In the genomic region with DNA sequence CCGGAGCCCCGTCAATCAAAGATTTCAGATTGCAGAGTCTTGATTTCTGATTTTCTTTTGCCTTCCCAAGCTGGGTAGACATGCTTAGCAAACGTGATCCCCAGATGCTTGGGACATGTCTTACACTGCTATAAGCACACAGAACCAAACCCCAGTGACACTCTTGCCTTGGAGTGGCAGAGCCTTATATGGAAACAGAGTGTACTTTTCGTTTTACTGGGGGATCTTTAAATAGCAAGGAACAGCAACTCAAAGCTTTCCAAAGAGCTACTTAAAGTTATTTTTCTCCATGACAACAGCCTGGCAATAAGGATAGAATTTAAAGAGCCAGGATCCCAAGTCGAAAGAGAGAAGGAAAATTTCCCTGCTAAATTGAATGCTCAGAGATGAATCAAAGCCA, we compare ENCODE assay signal across 21 cellular contexts.
A peak's percentile ranks its signal among the peaks of the same experiment; 100 is the strongest.
DNase-seq lines count a peak whose midpoint lies in the region; ATAC-seq, FAIRE-seq and TF ChIP-seq lines count a peak whose summit lies in the region.
"Had no signal": no experiment of that assay in that cellular context is flagged by ENCODE, and none has a peak within 500 bp of the region (broad histone marks: within the 10 kb centered on the region; RNA-seq: fewer than 3 reads in every experiment).

No MANE protein-coding gene starts in this region.

- H3K36me3 Mint-ChIP-seq in activated T-helper 2 cell treated with anti-CD3 and anti-CD28 coated beads, Interferon-gamma antibody, Interleukin-2, Interleukin-4, amounts not matched to agents 10 μg/mL and 5 μg/mL and 100 μg/mL, durations not matched to agents 14 hours and 24 hours and 36 hours (ENCODE audit: low read depth): no peaks in the 10 kb centered on the region

- H3K4me3 Mint-ChIP-seq in activated T-helper 2 cell treated with anti-CD3 and anti-CD28 coated beads, Interferon-gamma antibody, Interleukin-2, Interleukin-4, amounts not matched to agents 10 μg/mL and 5 μg/mL and 100 μg/mL, durations not matched to agents 14 hours and 24 hours and 36 hours (ENCODE audit: low read depth): no peak overlapping the region
- H3K4me3 Mint-ChIP-seq: CD4-positive, alpha-beta T cell had no signal

- intact Hi-C loops in Right ventricle myocardium superior (cut with DNase I) (no loop called here), left cardiac atrium (cut with DNase I) (loop anchor here in 1 of 2 donors (10.0 kb wide), 1 partner anchor 373 kb away; the partner anchor contains the start of gene EGR2), tibial artery (cut with DNase I; ENCODE audit: low total_unique reads) (loop anchor here (10.0 kb wide), 1 partner anchor 373 kb away; the partner anchor contains the start of gene EGR2)
- intact Hi-C loops in activated T-helper 2 cell treated with anti-CD3 and anti-CD28 coated beads, Interferon-gamma antibody, Interleukin-2, Interleukin-4, amounts not matched to agents 10 μg/mL and 5 μg/mL and 100 μg/mL, durations not matched to agents 14 hours and 24 hours and 36 hours (cut with micrococcal nuclease): no loop called here

- H4K20me1 ChIP-seq in keratinocyte (ENCODE audit: control insufficient read depth, extremely low read depth, insufficient read depth, low read length): no peaks in the 10 kb centered on the region

- no peak overlapping the region for H3K4me3 ChIP-seq in keratinocyte (ENCODE audit: control insufficient read depth in 2 of 3, extremely low read depth in 1 of 3, insufficient read depth in 2 of 3, low read depth in 1 of 3, low read length in 3 of 3)
- no peak overlapping the region for H3K4me3 ChIP-seq in tibial artery
- H3K4me3 ChIP-seq: HAP-1, SJCRH30 had no signal

- no peak overlapping the region for H3K9ac ChIP-seq in keratinocyte (ENCODE audit: control insufficient read depth, extremely low read depth, insufficient read depth, low read length)

- H3K4me2 ChIP-seq in keratinocyte (ENCODE audit: control insufficient read depth, extremely low read depth, insufficient read depth, low read depth, low read length): peak overlapping the region; percentile 22

- H3K9me3 Mint-ChIP-seq in activated T-helper 2 cell treated with anti-CD3 and anti-CD28 coated beads, Interferon-gamma antibody, Interleukin-2, Interleukin-4, amounts not matched to agents 10 μg/mL and 5 μg/mL and 100 μg/mL, durations not matched to agents 14 hours and 24 hours and 36 hours: no peaks in the 10 kb centered on the region
- H3K9me3 Mint-ChIP-seq: CD4-positive, alpha-beta T cell had no signal

- no peaks in the 10 kb centered on the region for H3K9me1 ChIP-seq in keratinocyte (ENCODE audit: control insufficient read depth, extremely low read depth, insufficient read depth, low read length)

- no peaks in the 10 kb centered on the region for H3K4me1 ChIP-seq in keratinocyte (ENCODE audit: control insufficient read depth, extremely low read depth, insufficient read depth, low read length)
- peaks cover 0 to 28% (median 12%) of the 10 kb centered on the region in 4 donors for H3K4me1 ChIP-seq in tibial artery
- H3K4me1 ChIP-seq: Caco-2, HAP-1 had no signal

- H3K36me3 ChIP-seq in keratinocyte (ENCODE audit: control insufficient read depth in 2 of 2, extremely low read depth in 1 of 2, insufficient read depth in 2 of 2, low read length in 2 of 2) (no peaks in the 10 kb centered on the region), tibial artery (no peaks in the 10 kb centered on the region)
- H3K36me3 ChIP-seq: HAP-1, SJCRH30 had no signal

- ATAC-seq in Right ventricle myocardium superior (ENCODE audit: poor library complexity) (peak; percentile 46), left cardiac atrium (no peak), HG03159 (IDR thresholded peaks at IDR 0.05; ENCODE audit: unreplicated experiment) (no peak)
- ATAC-seq: PC-3 had no signal

- DNase-seq in Right ventricle myocardium superior (no peak), left cardiac atrium (no peak), keratinocyte (ENCODE audit: low read depth, low spot score) (no peak), putamen (ENCODE audit: low spot score) (peak; percentile 65), tibial artery (no peak), NOMO-1 (lab: John Stamatoyannopoulos, UW; ENCODE audit: unreplicated experiment in 2 of 2) (no peak)
- DNase-seq in activated T-helper 2 cell treated with anti-CD3 and anti-CD28 coated beads, Interferon-gamma antibody, Interleukin-2, Interleukin-4, amounts not matched to agents 10 μg/mL and 5 μg/mL and 100 μg/mL, durations not matched to agents 14 hours and 24 hours and 36 hours (ENCODE audit: low spot score): no peak
- DNase-seq: Caco-2; CD4-positive, alpha-beta T cell; GDM1; IMR-90; NCI-H1092; NCI-H1436 treated with DMSO at 0.1 percent for 48 hours; NCI-H2029 treated with DMSO at 0.1 percent for 48 hours; PC-3; SJCRH30 had no signal

- peaks cover 1% of the 10 kb centered on the region for H3K4me1 Mint-ChIP-seq in activated T-helper 2 cell treated with anti-CD3 and anti-CD28 coated beads, Interferon-gamma antibody, Interleukin-2, Interleukin-4, amounts not matched to agents 10 μg/mL and 5 μg/mL and 100 μg/mL, durations not matched to agents 14 hours and 24 hours and 36 hours (ENCODE audit: low read depth)

- H3K27me3 ChIP-seq in keratinocyte (ENCODE audit: control insufficient read depth, extremely low read depth, insufficient read depth, low read length) (no peaks in the 10 kb centered on the region), tibial artery (no peaks in the 10 kb centered on the region)
- H3K27me3 ChIP-seq: SJCRH30 had no signal

- H3K9me3 ChIP-seq in keratinocyte (ENCODE audit: control insufficient read depth, low read depth, low read length) (no peaks in the 10 kb centered on the region), tibial artery (no peaks in the 10 kb centered on the region)
- H3K9me3 ChIP-seq: Caco-2, HAP-1, SJCRH30 had no signal

- no peak overlapping the region for H3K27ac Mint-ChIP-seq in activated T-helper 2 cell treated with anti-CD3 and anti-CD28 coated beads, Interferon-gamma antibody, Interleukin-2, Interleukin-4, amounts not matched to agents 10 μg/mL and 5 μg/mL and 100 μg/mL, durations not matched to agents 14 hours and 24 hours and 36 hours
- H3K27ac Mint-ChIP-seq: CD4-positive, alpha-beta T cell had no signal

- dilution Hi-C loops in keratinocyte (cut with MboI; ENCODE audit: extremely low pct_ligation_motif_present, low sequenced_read_pairs): no loop called here

- H3K27ac ChIP-seq in keratinocyte (ENCODE audit: control insufficient read depth, insufficient read depth, low read length): no peak overlapping the region
- H3K27ac ChIP-seq in tibial artery: peak overlapping the region; percentile 50 to 71
- H3K27ac ChIP-seq: RWPE1, SJCRH30 had no signal

- no peaks in the 10 kb centered on the region for H3K79me2 ChIP-seq in keratinocyte (ENCODE audit: control insufficient read depth, insufficient read depth, low read length)

- TF ChIP-seq CTCF in keratinocyte (optimal IDR thresholded peaks at IDR 0.05 in 1 of 3, IDR thresholded peaks at IDR 0.05 in 1 of 3, conservative IDR thresholded peaks at IDR 0.05 in 1 of 3; ENCODE audit: extremely low read depth in 1 of 3, insufficient read depth in 2 of 3, low read length in 3 of 3) (no peak), tibial artery (IDR thresholded peaks at IDR 0.05) (no peak)

- no peak overlapping the region for H2AFZ ChIP-seq in keratinocyte (ENCODE audit: control insufficient read depth, low read length)

- H3K27me3 Mint-ChIP-seq in activated T-helper 2 cell treated with anti-CD3 and anti-CD28 coated beads, Interferon-gamma antibody, Interleukin-2, Interleukin-4, amounts not matched to agents 10 μg/mL and 5 μg/mL and 100 μg/mL, durations not matched to agents 14 hours and 24 hours and 36 hours (ENCODE audit: low read depth): peaks cover 37% of the 10 kb centered on the region

- no peak for FAIRE-seq in keratinocyte (lab: Jason Lieb, UNC)
- FAIRE-seq: A204.1, HTR-8/SVneo had no signal
